Comparison of ENCODE assay signal across 24 cellular contexts in the genomic region with DNA sequence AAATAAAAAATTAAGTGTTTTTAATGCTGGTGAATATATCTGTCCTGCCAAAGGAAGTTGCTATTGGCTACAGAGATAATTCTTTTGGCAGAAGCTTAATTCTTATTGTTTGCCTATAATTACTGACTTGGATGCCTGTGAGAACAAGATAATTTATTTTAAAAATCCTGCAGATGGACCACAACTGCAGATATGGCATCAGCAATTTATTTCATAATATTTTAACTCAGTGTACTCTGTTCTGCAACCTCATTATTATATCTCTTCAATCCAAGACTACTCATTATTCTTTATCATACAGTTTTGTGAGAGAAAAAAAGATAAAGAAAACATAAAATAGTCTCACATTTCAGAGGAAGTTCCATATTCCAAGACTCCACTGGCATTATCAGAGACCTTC.
"Had no signal": no experiment of that assay in that cellular context is flagged by ENCODE, and none has a peak within 500 bp of the region (broad histone marks: within the 10 kb centered on the region; RNA-seq: fewer than 3 reads in every experiment).

No MANE protein-coding gene starts in this region.

- H3K4me1 ChIP-seq: neural progenitor cell, parathyroid adenoma, right atrium auricular region, suprapubic skin, transverse colon, upper lobe of right lung, uterus had no signal

- H3K27ac ChIP-seq: coronary artery, esophagus muscularis mucosa, neural progenitor cell, parathyroid adenoma, right atrium auricular region, suprapubic skin, transverse colon, upper lobe of right lung, uterus had no signal

- H3K36me3 ChIP-seq: esophagus muscularis mucosa, neural progenitor cell, right atrium auricular region, suprapubic skin, transverse colon, upper lobe of right lung, uterus had no signal

- DNase-seq: dermis blood vessel endothelial cell; effector memory CD4-positive, alpha-beta T cell; head of caudate nucleus; kidney; mesenchymal stem cell; naive thymus-derived CD4-positive, alpha-beta T cell; stimulated activated CD4-positive, alpha-beta T cell treated with anti-CD3 and anti-CD28 coated beads, Interleukin-12 subunit alpha, Interleukin-12 subunit beta, amount 100 ng/mL, for 4 hours; stimulated activated CD4-positive, alpha-beta T cell treated with anti-CD3 and anti-CD28 coated beads, Interleukin-1b, Interleukin-23, amount 100 ng/mL, for 48 hours; stimulated activated CD4-positive, alpha-beta T cell treated with anti-CD3 and anti-CD28 coated beads, Interleukin-4, amount 100 ng/mL, for 1 hour; stimulated activated CD8-positive, alpha-beta memory T cell treated with anti-CD3 and anti-CD28 coated beads, Interleukin-4, amount 100 ng/mL, for 48 hours; stimulated activated naive CD4-positive, alpha-beta T cell; stimulated activated naive CD8-positive, alpha-beta T cell treated with anti-CD3 and anti-CD28 coated beads, Interleukin-15, amount 100 ng/mL, for 72 hours; transverse colon; upper lobe of right lung; uterus had no signal

- H3K4me3 ChIP-seq: coronary artery, esophagus muscularis mucosa, neural progenitor cell, right atrium auricular region, smooth muscle cell, suprapubic skin, transverse colon, upper lobe of right lung, uterus had no signal

- H3K9me3 ChIP-seq: esophagus muscularis mucosa, right atrium auricular region, suprapubic skin, transverse colon, upper lobe of right lung, uterus had no signal

- H3K27me3 ChIP-seq: esophagus muscularis mucosa, neural progenitor cell, right atrium auricular region, suprapubic skin, transverse colon, upper lobe of right lung, uterus had no signal

- ATAC-seq: left lobe of liver; naive thymus-derived CD4-positive, alpha-beta T cell; sciatic nerve; stimulated activated naive CD8-positive, alpha-beta T cell treated with anti-CD3 and anti-CD28 coated beads, Interleukin-15, amount 100 ng/mL, for 72 hours; upper lobe of right lung had no signal
